Comparison of ENCODE assay signal across 8 cellular contexts in genomic region chr6:31666337-31666960, GRCh38. TPM values are rescaled to one million over a fixed set of nuclear protein-coding genes. Genes with fewer than 3 reads are reported as not detected.
DNase-seq lines count a peak whose midpoint lies in the region; ATAC-seq and TF ChIP-seq lines count a peak whose summit lies in the region.

No MANE protein-coding gene starts in this region.

- H3K27me3 ChIP-seq in adipocyte (replicated peaks; ENCODE audit: control insufficient read depth, insufficient read depth, low read length), result no peaks in the 10 kb centered on the region
- H3K27me3 ChIP-seq in left lung, result no peaks in the 10 kb centered on the region
- no peaks in the 10 kb centered on the region for H3K27me3 ChIP-seq in thyroid gland

- no peaks in the 10 kb centered on the region for H3K27me3 Mint-ChIP-seq in activated CD8-positive, alpha-beta memory T cell treated with anti-CD3 and anti-CD28 coated beads, Interleukin-2, amount 10 ng/mL, durations not matched to agents 7 days and 5 days

- H3K4me3 Mint-ChIP-seq in activated CD8-positive, alpha-beta memory T cell treated with anti-CD3 and anti-CD28 coated beads, Interleukin-2, amount 10 ng/mL, durations not matched to agents 7 days and 5 days, result peak overlapping the region; percentile 90

- H3K9me3 ChIP-seq in adipocyte (ENCODE audit: control insufficient read depth, low read length) (no peaks in the 10 kb centered on the region), left lung (no peaks in the 10 kb centered on the region), thyroid gland (no peaks in the 10 kb centered on the region)

- no peak for TF ChIP-seq CTCF in left lung (IDR thresholded peaks at IDR 0.05)
- TF ChIP-seq CTCF in thyroid gland (IDR thresholded peaks at IDR 0.05), result no peak

- DNase-seq in activated CD8-positive, alpha-beta memory T cell treated with anti-CD3 and anti-CD28 coated beads, Interleukin-2, amount 10 ng/mL, durations not matched to agents 7 days and 5 days, result no peak
- DNase-seq in activated CD8-positive, alpha-beta memory T cell treated with anti-CD3 and anti-CD28 coated beads for 24 hours, result no peak
- DNase-seq in adipocyte (ENCODE audit: low read depth) (peak; percentile 56), left lung (no peak), thyroid gland (no peak), activated gamma-delta T cell (lab: John Stamatoyannopoulos, UW) (no peak)

- no peak for ATAC-seq in activated CD8-positive, alpha-beta memory T cell treated with anti-CD3 and anti-CD28 coated beads, Interleukin-2, amount 10 ng/mL, durations not matched to agents 7 days and 5 days
- ATAC-seq in left lung (no peak), GM18909 (IDR thresholded peaks at IDR 0.05; ENCODE audit: poor library complexity, unreplicated experiment) (no peak), GM21576 (IDR thresholded peaks at IDR 0.05; ENCODE audit: unreplicated experiment) (no peak)

- H3K27ac ChIP-seq in left lung (peak overlapping the region; percentile 93 to 94), thyroid gland (peak overlapping the region; percentile 78 to 92 (median 91))

- H3K9me3 Mint-ChIP-seq in activated CD8-positive, alpha-beta memory T cell treated with anti-CD3 and anti-CD28 coated beads, Interleukin-2, amount 10 ng/mL, durations not matched to agents 7 days and 5 days (ENCODE audit: low read depth), result no peaks in the 10 kb centered on the region

- H3K4me1 ChIP-seq in adipocyte (ENCODE audit: control insufficient read depth, insufficient read depth, low read length), result peaks cover 24% of the 10 kb centered on the region
- peaks cover 19 to 51% of the 10 kb centered on the region in 2 donors for H3K4me1 ChIP-seq in left lung
- H3K4me1 ChIP-seq in thyroid gland, result peaks cover 24 to 25% of the 10 kb centered on the region in 2 donors

- peaks cover 53% of the 10 kb centered on the region for H3K4me1 Mint-ChIP-seq in activated CD8-positive, alpha-beta memory T cell treated with anti-CD3 and anti-CD28 coated beads, Interleukin-2, amount 10 ng/mL, durations not matched to agents 7 days and 5 days

- intact Hi-C loops in left lung (cut with DNase I), result no loop called here
- intact Hi-C loops in thyroid gland (cut with DNase I), result no loop called here

- TF ChIP-seq POLR2A in thyroid gland (IDR thresholded peaks at IDR 0.05), result no peak

- peak overlapping the region; percentile 98 for H3K9ac ChIP-seq in adipocyte (ENCODE audit: low read length)

- H3K4me3 ChIP-seq in adipocyte (ENCODE audit: low read length), result peak overlapping the region; percentile 98
- peak overlapping the region; percentile 57 to 66 for H3K4me3 ChIP-seq in left lung
- peak overlapping the region; percentile 86 to 99 (median 94) for H3K4me3 ChIP-seq in thyroid gland (replicated peaks in 1 of 3)

- peaks cover 79% of the 10 kb centered on the region for H3K36me3 Mint-ChIP-seq in activated CD8-positive, alpha-beta memory T cell treated with anti-CD3 and anti-CD28 coated beads, Interleukin-2, amount 10 ng/mL, durations not matched to agents 7 days and 5 days

- peak overlapping the region; percentile 95 for H3K27ac Mint-ChIP-seq in activated CD8-positive, alpha-beta memory T cell treated with anti-CD3 and anti-CD28 coated beads, Interleukin-2, amount 10 ng/mL, durations not matched to agents 7 days and 5 days

- H3K36me3 ChIP-seq in adipocyte (ENCODE audit: control insufficient read depth, insufficient read depth, low read length, severe bottlenecking) (peaks cover 56% of the 10 kb centered on the region), left lung (peaks cover 0 to 69% of the 10 kb centered on the region in 2 donors), thyroid gland (peaks cover 42 to 50% of the 10 kb centered on the region in 2 donors)

- WGBS in thyroid gland, 2 donors, result 5% methylated on average over 15 of the region's 15 CpGs

- CTCF ChIA-PET in activated CD8-positive, alpha-beta memory T cell treated with anti-CD3 and anti-CD28 coated beads, Interleukin-2, amount 10 ng/mL, durations not matched to agents 7 days and 5 days (lab: Charles Lee), result interaction anchor here (0.9 to 2.0 kb wide), 3 partner anchors 10 to 15 kb away, joined by 3 to 6 read pairs (median 3); partner anchors contain the start of genes BAG6 and LY6G5C

RNA-seq across cellular contexts. Expression of gene CSNK2B, which starts 0.6 kb away (rescaled TPM):
- total RNA-seq in activated CD8-positive, alpha-beta memory T cell treated with anti-CD3 and anti-CD28 coated beads, Interleukin-2, amount 10 ng/mL, durations not matched to agents 7 days and 5 days, result 100 to 1,000 TPM; 206 to 236 TPM
- total RNA-seq in left lung (100 to 1,000 TPM in 1 of 2 donors, 10 to 100 TPM in 1; 96.6 to 128 TPM), thyroid gland (100 to 1,000 TPM; 181 to 264 (median 206) TPM)

RNA-seq across cellular contexts. Expression of gene GPANK1, which starts 1.7 kb away (rescaled TPM):
- 10 to 100 TPM; 34.9 to 41.6 TPM for total RNA-seq in activated CD8-positive, alpha-beta memory T cell treated with anti-CD3 and anti-CD28 coated beads, Interleukin-2, amount 10 ng/mL, durations not matched to agents 7 days and 5 days
- total RNA-seq in left lung, result 10 to 100 TPM; 10.3 to 13.2 TPM
- total RNA-seq in thyroid gland, result 10 to 100 TPM; 15.7 to 23.2 (median 22.1) TPM

RNA-seq across cellular contexts. Expression of gene LY6G5B, which starts 3.3 kb away (rescaled TPM):
- 10 to 100 TPM; 16.1 to 25.0 TPM for total RNA-seq in activated CD8-positive, alpha-beta memory T cell treated with anti-CD3 and anti-CD28 coated beads, Interleukin-2, amount 10 ng/mL, durations not matched to agents 7 days and 5 days
- 10 to 100 TPM in 1 of 2 donors, 1 to 10 TPM in 1; 6.9 to 13.6 TPM for total RNA-seq in left lung
- 10 to 100 TPM in 2 of 4 donors, 1 to 10 TPM in 2; 4.4 to 11.8 (median 9.4) TPM for total RNA-seq in thyroid gland

RNA-seq across cellular contexts. Expression of gene C6orf47, which starts 5.9 kb away (rescaled TPM):
- 10 to 100 TPM; 24.7 to 27.2 TPM for total RNA-seq in activated CD8-positive, alpha-beta memory T cell treated with anti-CD3 and anti-CD28 coated beads, Interleukin-2, amount 10 ng/mL, durations not matched to agents 7 days and 5 days
- 10 to 100 TPM; 21.9 to 23.8 TPM for total RNA-seq in left lung
- total RNA-seq in thyroid gland, result 10 to 100 TPM; 23.6 to 32.3 (median 28.7) TPM

RNA-seq across cellular contexts. Expression of gene APOM, which starts 10.8 kb away (rescaled TPM):
- 1 to 10 TPM; 1.9 to 3.7 TPM for total RNA-seq in activated CD8-positive, alpha-beta memory T cell treated with anti-CD3 and anti-CD28 coated beads, Interleukin-2, amount 10 ng/mL, durations not matched to agents 7 days and 5 days
- total RNA-seq in left lung (1 to 10 TPM; 1.0 to 1.5 TPM), thyroid gland (1 to 10 TPM; 2.3 to 5.1 (median 4.5) TPM)
